Comparison of ENCODE assay signal across 8 cellular contexts in the genomic region with DNA sequence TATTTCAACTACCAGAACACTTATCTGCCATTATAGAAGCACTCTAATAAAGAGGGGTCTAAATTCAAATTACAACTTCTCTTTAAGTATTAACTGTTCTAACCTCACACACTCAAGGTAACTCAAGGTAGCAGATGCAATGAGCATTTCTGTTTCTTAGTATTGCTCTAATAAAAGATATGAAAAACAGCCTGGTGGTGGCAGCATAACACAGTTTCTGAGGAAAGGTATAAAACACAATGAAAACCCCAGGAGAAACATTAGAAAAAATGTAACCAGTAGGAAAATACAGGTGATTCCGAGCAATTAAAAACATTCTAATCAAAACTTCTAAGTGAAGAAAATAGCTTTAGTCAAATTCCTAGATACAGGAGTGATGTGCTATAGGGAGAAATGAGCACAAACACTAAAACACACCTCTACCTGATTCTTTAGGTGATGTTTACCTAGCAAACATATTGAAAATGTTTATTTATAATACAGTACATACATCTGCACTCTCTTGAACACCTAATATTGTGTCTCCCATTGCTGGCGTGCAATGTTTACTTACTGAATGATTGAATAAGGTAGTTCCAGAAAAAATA. TPM values are rescaled to one million over a fixed set of nuclear protein-coding genes. Genes with fewer than 3 reads are reported as not detected.
DNase-seq lines count a peak whose midpoint lies in the region; ATAC-seq, FAIRE-seq and TF ChIP-seq lines count a peak whose summit lies in the region.

No MANE protein-coding gene starts in this region.

- TF ChIP-seq CTCF in A549 (IDR thresholded peaks at IDR 0.05) = peak; percentile 78

- no peak for TF ChIP-seq EP300 in A549 (IDR thresholded peaks at IDR 0.05)

- peak; percentile 66 to 72 for TF ChIP-seq RAD21 in A549 (conservative IDR thresholded peaks at IDR 0.05 in 1 of 2, IDR thresholded peaks at IDR 0.05 in 1 of 2)

- peaks cover 0 to 22% (median 0%) of the 10 kb centered on the region in 3 donors for H3K36me3 Mint-ChIP-seq in naive thymus-derived CD8-positive, alpha-beta T cell

- H3K27ac Mint-ChIP-seq in naive thymus-derived CD8-positive, alpha-beta T cell = peak overlapping the region in 9 of 10 donors; percentile 38 to 97 (median 90)

- peaks cover 19 to 48% (median 46%) of the 10 kb centered on the region in 4 donors for H3K4me1 Mint-ChIP-seq in naive thymus-derived CD8-positive, alpha-beta T cell

- FAIRE-seq in A549 (lab: Jason Lieb, UNC) = no peak

- H3K9me3 Mint-ChIP-seq in naive thymus-derived CD8-positive, alpha-beta T cell = no peaks in the 10 kb centered on the region

- no peak overlapping the region for H3K4me2 ChIP-seq in A549

- H3K27ac ChIP-seq in A549 = no peak overlapping the region

- 7% methylated on average over 2 of the region's 2 CpGs for WGBS in A549 (ENCODE audit: missing lambda C conversion rate)

- no peak overlapping the region for H3K4me3 ChIP-seq in A549

- CTCF ChIA-PET in A549 (lab: Yijun Ruan, JAX) = interaction anchor here (0.6 to 7.3 kb wide), 29 partner anchors 10 to 452 kb away, joined by 3 to 44 read pairs (median 3); no protein-coding TSS in a partner anchor

- POLR2A ChIA-PET in A549 (lab: Yijun Ruan, JAX) = no interaction called here
- POLR2A ChIA-PET in naive thymus-derived CD8-positive, alpha-beta T cell (lab: Charles Lee) = interaction anchor here (0.7 to 4.3 kb wide), 4 partner anchors 13 to 967 kb away, joined by 3 to 43 read pairs (median 8); no protein-coding TSS in a partner anchor

- no peaks in the 10 kb centered on the region for H3K9me3 ChIP-seq in A549

- DNase-seq in A549 (ENCODE audit: low read depth in 1 of 2, low spot score in 1 of 2) (peak; percentile 52 to 73), G401 (ENCODE audit: low spot score) (peak; percentile 78), NCI-H1417 treated with DMSO at 0.1 percent for 48 hours (lab: John Stamatoyannopoulos, UW) (peak; percentile 58), T-helper 2 cell (peak in 3 of 5 experiments; percentile 27 to 66 (median 28)), dermis microvascular lymphatic vessel endothelial cell (ENCODE audit: low read depth in 2 of 2) (peak; percentile 22 to 53)
- DNase-seq in naive thymus-derived CD8-positive, alpha-beta T cell = peak; percentile 14 to 76 (median 46)

- H3K27me3 Mint-ChIP-seq in naive thymus-derived CD8-positive, alpha-beta T cell = no peaks in the 10 kb centered on the region

- peaks cover 13% of the 10 kb centered on the region; the same call in 2 of the 3 replicates for H3K4me1 ChIP-seq in A549

- in situ Hi-C loops in G401 (cut with HindIII; ENCODE audit: low sequenced_read_pairs) = no loop called here

- peak overlapping the region; percentile 34 to 99 (median 93) for H3K4me3 Mint-ChIP-seq in naive thymus-derived CD8-positive, alpha-beta T cell

- ATAC-seq in A549 (no peak), HG03565 (IDR thresholded peaks at IDR 0.05; ENCODE audit: unreplicated experiment) (no peak), HG03095 (IDR thresholded peaks at IDR 0.05; ENCODE audit: unreplicated experiment) (no peak)
- ATAC-seq in naive thymus-derived CD8-positive, alpha-beta T cell = no peak

- no peak for TF ChIP-seq POLR2A in A549 (IDR thresholded peaks at IDR 0.05; ENCODE audit: low read length)

TF ChIP-seq in A549, 52 proteins besides CTCF, POLR2A, EP300 and RAD21:
- no peak for TF ChIP-seq POLR2AphosphoS2 (conservative IDR thresholded peaks at IDR 0.05; ENCODE audit: low read length)
- TF ChIP-seq ZSCAN20 (CRISPR knock-in tag; IDR thresholded peaks at IDR 0.05) = no peak
- no peak for TF ChIP-seq FOXS1 (CRISPR knock-in tag; IDR thresholded peaks at IDR 0.05)
- no peak for TF ChIP-seq TP53 (CRISPR knock-in tag; IDR thresholded peaks at IDR 0.05)
- peak; percentile 57 for TF ChIP-seq SMC3 (IDR thresholded peaks at IDR 0.05)
- no peak for TF ChIP-seq CBX2 (IDR thresholded peaks at IDR 0.05; ENCODE audit: borderline replicate concordance, low read depth)
- no peak for TF ChIP-seq KDM5A (IDR thresholded peaks at IDR 0.05)
- TF ChIP-seq MAZ (IDR thresholded peaks at IDR 0.05; ENCODE audit: borderline replicate concordance, low read depth, low read length) = no peak
- no peak for TF ChIP-seq ZFP36 (IDR thresholded peaks at IDR 0.05; ENCODE audit: borderline replicate concordance, partially characterized antibody)

RNA-seq across cellular contexts. Expression of gene MKRN1, which starts 3.5 kb away (rescaled TPM):
- polyA plus RNA-seq in A549 (2011; rRNA removed) (65.1 and 68.8 TPM in 2 replicates), A549 (2017; fragmentation: RNase III; extraction: RNeasy Plus Mini Kit Qiagen cat#74134 plus additional on column Dnase treatment) (52.2 to 55.1 TPM (median 53.2 TPM) in 3 replicates)
- polyA plus RNA-seq in A549 (2012; cell fraction: cytosol; rRNA removed) = 32.4 and 33.1 TPM in 2 replicates
- 28.9 and 36.3 TPM in 2 replicates for polyA plus RNA-seq in A549 (2012; cell fraction: nucleus; rRNA removed)
- 48.5 and 50.5 TPM in 2 replicates for polyA minus RNA-seq in A549 (2011; rRNA and poly(A)+ RNA removed)
- 54.2 and 81.9 TPM in 2 replicates for total RNA-seq in G401 (2014; rRNA removed; shearing (Covaris generic))
- 35.4 and 38.6 TPM in 2 replicates for total RNA-seq in dermis microvascular lymphatic vessel endothelial cell
- 100 to 1,000 TPM; 142 to 143 TPM for total RNA-seq in naive thymus-derived CD8-positive, alpha-beta T cell
- polyA plus RNA-seq in naive thymus-derived CD8-positive, alpha-beta T cell = 100 to 1,000 TPM in 2 of 3 donors, 10 to 100 TPM in 1; 92.6 to 141 (median 109) TPM

Comparison
In these comparisons a context has a peak if more than half of its experiments do, and no peak if none do; other contexts are left out.
1. DNase-seq: peak in every context shown above with its lines; median percentile 78 in G401; 62 in A549; 58 in NCI-H1417 treated with DMSO at 0.1 percent for 48 hours; 46 in naive thymus-derived CD8-positive, alpha-beta T cell; 38 in dermis microvascular lymphatic vessel endothelial cell; 28 in T-helper 2 cell.